Comparison of ENCODE assay signal across 1 cellular context in the genomic region with DNA sequence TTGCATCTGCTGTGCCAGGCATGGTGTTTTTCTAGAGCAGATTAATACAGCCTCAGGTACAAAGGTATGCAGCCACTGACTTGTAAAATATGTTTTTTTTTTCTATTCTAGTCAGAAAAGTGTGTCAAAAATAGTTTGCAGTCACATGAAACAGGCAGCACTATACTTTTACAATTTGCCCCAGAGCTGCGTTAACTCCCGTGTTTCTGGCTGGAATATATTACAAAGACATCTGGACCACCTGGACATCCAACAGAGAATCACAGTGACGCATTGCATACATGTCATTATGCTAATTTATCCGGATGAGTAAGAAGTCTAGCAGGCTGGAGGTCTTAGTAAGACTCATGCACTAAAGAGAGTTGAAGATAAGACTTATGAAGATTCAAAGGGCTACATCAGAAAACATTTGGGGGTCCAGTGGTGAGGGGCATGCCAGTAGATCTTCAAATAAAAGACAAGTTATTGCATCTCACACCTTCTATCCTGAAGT.
TF ChIP-seq lines count a peak whose summit lies in the region.

No MANE protein-coding gene starts in this region.

TF ChIP-seq in HepG2, 621 proteins besides CTCF, POLR2A, EP300 and RAD21 (continued from another document):
- TF ChIP-seq FOXO1 (CRISPR knock-in tag; IDR thresholded peaks at IDR 0.05) (no peak), ZNF75D (CRISPR knock-in tag; IDR thresholded peaks at IDR 0.05; ENCODE audit: borderline replicate concordance) (no peak), ZSCAN9 (CRISPR knock-in tag; IDR thresholded peaks at IDR 0.05; ENCODE audit: borderline replicate concordance) (no peak), ZNF337 (CRISPR knock-in tag; IDR thresholded peaks at IDR 0.05; ENCODE audit: borderline replicate concordance, low read depth) (no peak), ZNF737 (CRISPR knock-in tag; IDR thresholded peaks at IDR 0.05; ENCODE audit: borderline replicate concordance) (no peak), GPN1 (CRISPR knock-in tag; IDR thresholded peaks at IDR 0.05; ENCODE audit: borderline replicate concordance) (no peak), ZNF414 (CRISPR knock-in tag; IDR thresholded peaks at IDR 0.05) (no peak), KMT2B (CRISPR knock-in tag; IDR thresholded peaks at IDR 0.05) (no peak), HOXA7 (CRISPR knock-in tag; IDR thresholded peaks at IDR 0.05) (no peak)
- TF ChIP-seq, protein P1, sequence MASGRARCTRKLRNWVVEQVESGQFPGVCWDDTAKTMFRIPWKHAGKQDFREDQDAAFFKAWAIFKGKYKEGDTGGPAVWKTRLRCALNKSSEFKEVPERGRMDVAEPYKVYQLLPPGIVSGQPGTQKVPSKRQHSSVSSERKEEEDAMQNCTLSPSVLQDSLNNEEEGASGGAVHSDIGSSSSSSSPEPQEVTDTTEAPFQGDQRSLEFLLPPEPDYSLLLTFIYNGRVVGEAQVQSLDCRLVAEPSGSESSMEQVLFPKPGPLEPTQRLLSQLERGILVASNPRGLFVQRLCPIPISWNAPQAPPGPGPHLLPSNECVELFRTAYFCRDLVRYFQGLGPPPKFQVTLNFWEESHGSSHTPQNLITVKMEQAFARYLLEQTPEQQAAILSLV (CRISPR knock-in tag; IDR thresholded peaks at IDR 0.05; ENCODE audit: borderline replicate concordance), result no peak
- TF ChIP-seq, protein P2, sequence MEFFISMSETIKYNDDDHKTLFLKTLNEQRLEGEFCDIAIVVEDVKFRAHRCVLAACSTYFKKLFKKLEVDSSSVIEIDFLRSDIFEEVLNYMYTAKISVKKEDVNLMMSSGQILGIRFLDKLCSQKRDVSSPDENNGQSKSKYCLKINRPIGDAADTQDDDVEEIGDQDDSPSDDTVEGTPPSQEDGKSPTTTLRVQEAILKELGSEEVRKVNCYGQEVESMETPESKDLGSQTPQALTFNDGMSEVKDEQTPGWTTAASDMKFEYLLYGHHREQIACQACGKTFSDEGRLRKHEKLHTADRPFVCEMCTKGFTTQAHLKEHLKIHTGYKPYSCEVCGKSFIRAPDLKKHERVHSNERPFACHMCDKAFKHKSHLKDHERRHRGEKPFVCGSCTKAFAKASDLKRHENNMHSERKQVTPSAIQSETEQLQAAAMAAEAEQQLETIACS (CRISPR knock-in tag; IDR thresholded peaks at IDR 0.05), result no peak
